In genomic region chr6:160203953-160204352, GRCh38 we compare ENCODE assay signal across 8 cellular contexts. TPM values are rescaled to one million over a fixed set of nuclear protein-coding genes. Genes with fewer than 3 reads are reported as not detected.
"Had no signal": no experiment of that assay in that cellular context is flagged by ENCODE, and none has a peak within 500 bp of the region (broad histone marks: within the 10 kb centered on the region; RNA-seq: fewer than 3 reads in every experiment).

No MANE protein-coding gene starts in this region.

- DNase-seq: H9, HCEC 1CT, KBM-7 had no signal

- ATAC-seq: GM23338, HepG2 had no signal

- H3K4me1 Mint-ChIP-seq: GM23338, IgD-negative memory B cell had no signal

- H3K36me3 Mint-ChIP-seq: IgD-negative memory B cell had no signal

- H3K4me3 Mint-ChIP-seq: GM23338, H9, IgD-negative memory B cell had no signal

- H3K27ac Mint-ChIP-seq: GM23338, H9 had no signal

- H3K27ac ChIP-seq: HL-60 had no signal

- H3K4me3 ChIP-seq: GM23338 had no signal

RNA-seq across cellular contexts. Expression of gene SLC22A2, which starts 54.7 kb away (rescaled TPM):
- total RNA-seq: HepG2, HT1080 had no signal
